In genomic region chr5:91146905-91147600, GRCh38 we compare ENCODE assay signal across 20 cellular contexts.
DNase-seq lines count a peak whose midpoint lies in the region; ATAC-seq and TF ChIP-seq lines count a peak whose summit lies in the region.
"Had no signal": no experiment of that assay in that cellular context is flagged by ENCODE, and none has a peak within 500 bp of the region (broad histone marks: within the 10 kb centered on the region; RNA-seq: fewer than 3 reads in every experiment).

No MANE protein-coding gene starts in this region.

- H3K36me3 Mint-ChIP-seq in Caco-2 (ENCODE audit: insufficient read depth, unreplicated experiment), result no peaks in the 10 kb centered on the region
- H3K36me3 Mint-ChIP-seq in activated T-cell treated with anti-CD3 and anti-CD28 coated beads, Interleukin-2, amount 50 U/mL, for 72 hours (ENCODE audit: insufficient read depth in 2 of 2), result peaks cover 0 to 4% of the 10 kb centered on the region in 2 donors
- H3K36me3 Mint-ChIP-seq: activated CD4-positive, alpha-beta memory T cell treated with anti-CD3 and anti-CD28 coated beads for 36 hours had no signal

- peaks cover 19% of the 10 kb centered on the region for H3K9me3 Mint-ChIP-seq in Caco-2 (ENCODE audit: unreplicated experiment)
- H3K9me3 Mint-ChIP-seq in activated T-cell treated with anti-CD3 and anti-CD28 coated beads, Interleukin-2, amount 50 U/mL, for 72 hours, result peaks cover 0 to 4% of the 10 kb centered on the region in 2 donors
- H3K9me3 Mint-ChIP-seq: activated CD4-positive, alpha-beta memory T cell treated with anti-CD3 and anti-CD28 coated beads for 36 hours; activated naive CD4-positive, alpha-beta T cell treated with anti-CD3 and anti-CD28 coated beads for 36 hours; effector memory CD8-positive, alpha-beta T cell had no signal

- POLR2A ChIA-PET in Caco-2 (lab: Charles Lee), result no interaction called here

- no peaks in the 10 kb centered on the region for H3K9me3 ChIP-seq in Caco-2
- H3K9me3 ChIP-seq: ascending aorta, psoas muscle, SJCRH30 had no signal

- H3K27me3 ChIP-seq in Caco-2 (replicated peaks; ENCODE audit: control insufficient read depth, insufficient read depth, low read length), result no peaks in the 10 kb centered on the region
- H3K27me3 ChIP-seq: ascending aorta, SJCRH30 had no signal

- no peak overlapping the region for H3K4me3 Mint-ChIP-seq in Caco-2 (ENCODE audit: unreplicated experiment)
- H3K4me3 Mint-ChIP-seq in activated T-cell treated with anti-CD3 and anti-CD28 coated beads, Interleukin-2, amount 50 U/mL, for 72 hours, result no peak overlapping the region
- H3K4me3 Mint-ChIP-seq: activated CD4-positive, alpha-beta memory T cell treated with anti-CD3 and anti-CD28 coated beads for 36 hours; activated naive CD4-positive, alpha-beta T cell treated with anti-CD3 and anti-CD28 coated beads for 36 hours; effector memory CD8-positive, alpha-beta T cell; mesothelial cell of epicardium had no signal

- intact Hi-C loops in Caco-2 (cut with micrococcal nuclease; ENCODE audit: unreplicated experiment), result no loop called here

- no peaks in the 10 kb centered on the region; the same call in 1 of the 2 replicates for H3K36me3 ChIP-seq in Caco-2 (ENCODE audit: control insufficient read depth, insufficient read depth, low read length)
- H3K36me3 ChIP-seq: ascending aorta, SJCRH30 had no signal

- TF ChIP-seq CTCF in Caco-2 (IDR thresholded peaks at IDR 0.05; ENCODE audit: insufficient read depth in 1 of 2, low read depth in 1 of 2, low read length in 1 of 2, severe bottlenecking in 1 of 2, unreplicated experiment in 1 of 2), result no peak
- no peak for TF ChIP-seq CTCF in omental fat pad (IDR thresholded peaks at IDR 0.05)

- H3K4me3 ChIP-seq in Caco-2 (ENCODE audit: low read depth, low read length), result no peak overlapping the region
- H3K4me3 ChIP-seq: ascending aorta, psoas muscle, SJCRH30 had no signal

- no peaks in the 10 kb centered on the region for H3K27me3 Mint-ChIP-seq in Caco-2 (ENCODE audit: insufficient read depth, unreplicated experiment)
- peaks cover 5% of the 10 kb centered on the region for H3K27me3 Mint-ChIP-seq in activated T-cell treated with anti-CD3 and anti-CD28 coated beads, Interleukin-2, amount 50 U/mL, for 72 hours (ENCODE audit: low read depth)

- DNase-seq in Caco-2, result no peak
- DNase-seq in MV-4-11 (lab: John Stamatoyannopoulos, UW), result peak; percentile 5
- DNase-seq in omental fat pad (ENCODE audit: low spot score), result peak; percentile 32
- DNase-seq in NCI-H146 (lab: John Stamatoyannopoulos, UW), result no peak
- no peak for DNase-seq in activated T-cell treated with anti-CD3 and anti-CD28 coated beads, Interleukin-2, amount 50 U/mL, for 72 hours
- no peak for DNase-seq in globus pallidus (ENCODE audit: low spot score)
- DNase-seq: activated CD4-positive, alpha-beta memory T cell treated with anti-CD3 and anti-CD28 coated beads for 36 hours; activated naive CD4-positive, alpha-beta T cell treated with anti-CD3 and anti-CD28 coated beads for 36 hours; effector memory CD8-positive, alpha-beta T cell; hypothalamus; KG1; kidney; NCI-H1105; NCI-H526 treated with DMSO at 0.1 percent for 48 hours; psoas muscle; SJCRH30; T-helper 2 cell had no signal

- H3K4me1 Mint-ChIP-seq in Caco-2 (ENCODE audit: low read depth, unreplicated experiment), result peaks cover 12% of the 10 kb centered on the region
- H3K4me1 Mint-ChIP-seq in activated T-cell treated with anti-CD3 and anti-CD28 coated beads, Interleukin-2, amount 50 U/mL, for 72 hours (ENCODE audit: low read depth), result peaks cover 10% of the 10 kb centered on the region

- peak overlapping the region; percentile 11 for H3K27ac Mint-ChIP-seq in Caco-2 (ENCODE audit: unreplicated experiment)
- no peak overlapping the region for H3K27ac Mint-ChIP-seq in activated T-cell treated with anti-CD3 and anti-CD28 coated beads, Interleukin-2, amount 50 U/mL, for 72 hours
- H3K27ac Mint-ChIP-seq: activated CD4-positive, alpha-beta memory T cell treated with anti-CD3 and anti-CD28 coated beads for 36 hours; activated naive CD4-positive, alpha-beta T cell treated with anti-CD3 and anti-CD28 coated beads for 36 hours; effector memory CD8-positive, alpha-beta T cell; mesothelial cell of epicardium had no signal

- peaks cover 7% of the 10 kb centered on the region for H3K4me1 ChIP-seq in Caco-2
- H3K4me1 ChIP-seq: SJCRH30 had no signal

- ATAC-seq in esophagus mucosa (peak; percentile 71), omental fat pad (ENCODE audit: low FRiP score) (peak; percentile 63)
- no peak for ATAC-seq in activated T-cell treated with anti-CD3 and anti-CD28 coated beads, Interleukin-2, amount 50 U/mL, for 72 hours (replicated peaks in 1 of 2)
- ATAC-seq: effector memory CD8-positive, alpha-beta T cell had no signal

- no TSS peak for BruUV-seq in Caco-2 (replicated peaks; lab: Mats Ljungman, UMichigan)

- CTCF ChIA-PET in Caco-2 (lab: Charles Lee), result no interaction called here

Comparison
In these comparisons a context has a peak if more than half of its experiments do, and no peak if none do; other contexts are left out.
1. DNase-seq: peak in MV-4-11 (single experiment) and omental fat pad (single experiment); none in Caco-2 (0 of 2), NCI-H146 (single experiment), activated T-cell treated with anti-CD3 and anti-CD28 coated beads, Interleukin-2, amount 50 U/mL, for 72 hours (0 of 2) and globus pallidus (single experiment).
2. ATAC-seq: peak in esophagus mucosa (single experiment) and omental fat pad (single experiment); none in activated T-cell treated with anti-CD3 and anti-CD28 coated beads, Interleukin-2, amount 50 U/mL, for 72 hours (0 of 2).